ENCODE assay signal across 1 cellular context in the genomic region with DNA sequence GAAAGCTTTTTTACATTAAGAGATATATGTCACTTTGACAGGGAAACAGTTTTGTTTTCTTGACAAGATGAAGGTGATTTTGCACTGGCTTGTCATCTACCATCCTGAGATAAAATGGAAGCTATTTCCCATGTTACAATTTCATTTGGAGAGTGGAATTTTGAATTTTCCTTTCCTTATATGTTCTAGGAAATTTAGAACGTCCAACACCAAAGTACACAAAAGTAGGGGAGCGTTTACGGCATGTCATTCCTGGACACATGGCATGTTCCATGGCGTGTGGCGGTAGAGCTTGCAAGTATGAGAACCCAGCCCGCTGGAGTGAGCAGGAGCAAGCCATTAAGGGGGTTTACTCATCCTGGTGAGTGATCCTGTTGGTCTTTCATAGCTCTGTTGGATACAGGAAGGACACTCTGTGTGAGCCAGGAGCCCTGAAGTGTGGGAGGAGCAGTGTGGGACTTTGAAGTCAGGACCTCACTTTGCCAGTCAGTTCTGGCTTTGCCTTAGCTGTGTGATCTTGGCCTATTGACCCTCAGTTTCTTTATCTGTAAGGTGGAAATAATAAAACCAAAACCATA.
A peak's percentile ranks its signal among the peaks of the same experiment; 100 is the strongest.
TF ChIP-seq lines count a peak whose summit lies in the region.

No MANE protein-coding gene starts in this region.

TF ChIP-seq in HEK293, 187 proteins besides CTCF, POLR2A, EP300 and RAD21 (continued from another document):
- TF ChIP-seq KLF7 (tag by site-specific recombination; IDR thresholded peaks at IDR 0.05; ENCODE audit: borderline replicate concordance) (no peak), ZBTB1 (tag by site-specific recombination; IDR thresholded peaks at IDR 0.05) (no peak), ZIC2 (tag by site-specific recombination; IDR thresholded peaks at IDR 0.05) (peak; percentile 70), ZNF10 (tag by site-specific recombination; IDR thresholded peaks at IDR 0.05) (no peak)
